ENCODE assay signal across 1 cellular context in the genomic region with DNA sequence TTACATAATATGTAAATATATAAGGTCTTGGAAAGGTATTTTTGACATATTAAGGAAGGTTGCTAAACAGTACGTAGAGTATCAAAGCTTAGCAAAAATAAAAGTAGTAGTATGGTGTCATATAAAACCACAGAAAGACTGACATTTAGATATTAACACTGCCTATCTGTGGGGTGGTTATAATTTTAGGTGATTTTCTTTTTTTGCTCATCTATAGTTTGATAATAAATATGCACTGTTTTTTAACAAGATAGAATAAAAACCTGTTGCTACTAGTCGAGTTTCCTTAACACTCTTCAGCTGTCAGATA.
TF ChIP-seq lines count a peak whose summit lies in the region.

No MANE protein-coding gene starts in this region.

TF ChIP-seq in WTC11, 78 proteins besides CTCF, POLR2A, EP300 and RAD21 (continued from another document):
- TF ChIP-seq, protein P1, sequence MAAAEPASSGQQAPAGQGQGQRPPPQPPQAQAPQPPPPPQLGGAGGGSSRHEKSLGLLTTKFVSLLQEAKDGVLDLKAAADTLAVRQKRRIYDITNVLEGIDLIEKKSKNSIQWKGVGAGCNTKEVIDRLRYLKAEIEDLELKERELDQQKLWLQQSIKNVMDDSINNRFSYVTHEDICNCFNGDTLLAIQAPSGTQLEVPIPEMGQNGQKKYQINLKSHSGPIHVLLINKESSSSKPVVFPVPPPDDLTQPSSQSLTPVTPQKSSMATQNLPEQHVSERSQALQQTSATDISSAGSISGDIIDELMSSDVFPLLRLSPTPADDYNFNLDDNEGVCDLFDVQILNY (CRISPR knock-in tag; IDR thresholded peaks at IDR 0.05): no peak
- TF ChIP-seq ATF1 (CRISPR knock-in tag; IDR thresholded peaks at IDR 0.05): no peak
- no peak for TF ChIP-seq ZNF219 (CRISPR knock-in tag; IDR thresholded peaks at IDR 0.05; ENCODE audit: borderline replicate concordance)
- TF ChIP-seq ZNF317 (CRISPR knock-in tag; IDR thresholded peaks at IDR 0.05; ENCODE audit: borderline replicate concordance, low read depth): no peak
- TF ChIP-seq FOXP1 (CRISPR knock-in tag; IDR thresholded peaks at IDR 0.05; ENCODE audit: borderline replicate concordance): no peak
- TF ChIP-seq SMAD4 (CRISPR knock-in tag; IDR thresholded peaks at IDR 0.05): no peak
- TF ChIP-seq, protein P2, sequence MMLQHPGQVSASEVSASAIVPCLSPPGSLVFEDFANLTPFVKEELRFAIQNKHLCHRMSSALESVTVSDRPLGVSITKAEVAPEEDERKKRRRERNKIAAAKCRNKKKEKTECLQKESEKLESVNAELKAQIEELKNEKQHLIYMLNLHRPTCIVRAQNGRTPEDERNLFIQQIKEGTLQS (CRISPR knock-in tag; conservative IDR thresholded peaks at IDR 0.05): no peak
- TF ChIP-seq, protein P3, sequence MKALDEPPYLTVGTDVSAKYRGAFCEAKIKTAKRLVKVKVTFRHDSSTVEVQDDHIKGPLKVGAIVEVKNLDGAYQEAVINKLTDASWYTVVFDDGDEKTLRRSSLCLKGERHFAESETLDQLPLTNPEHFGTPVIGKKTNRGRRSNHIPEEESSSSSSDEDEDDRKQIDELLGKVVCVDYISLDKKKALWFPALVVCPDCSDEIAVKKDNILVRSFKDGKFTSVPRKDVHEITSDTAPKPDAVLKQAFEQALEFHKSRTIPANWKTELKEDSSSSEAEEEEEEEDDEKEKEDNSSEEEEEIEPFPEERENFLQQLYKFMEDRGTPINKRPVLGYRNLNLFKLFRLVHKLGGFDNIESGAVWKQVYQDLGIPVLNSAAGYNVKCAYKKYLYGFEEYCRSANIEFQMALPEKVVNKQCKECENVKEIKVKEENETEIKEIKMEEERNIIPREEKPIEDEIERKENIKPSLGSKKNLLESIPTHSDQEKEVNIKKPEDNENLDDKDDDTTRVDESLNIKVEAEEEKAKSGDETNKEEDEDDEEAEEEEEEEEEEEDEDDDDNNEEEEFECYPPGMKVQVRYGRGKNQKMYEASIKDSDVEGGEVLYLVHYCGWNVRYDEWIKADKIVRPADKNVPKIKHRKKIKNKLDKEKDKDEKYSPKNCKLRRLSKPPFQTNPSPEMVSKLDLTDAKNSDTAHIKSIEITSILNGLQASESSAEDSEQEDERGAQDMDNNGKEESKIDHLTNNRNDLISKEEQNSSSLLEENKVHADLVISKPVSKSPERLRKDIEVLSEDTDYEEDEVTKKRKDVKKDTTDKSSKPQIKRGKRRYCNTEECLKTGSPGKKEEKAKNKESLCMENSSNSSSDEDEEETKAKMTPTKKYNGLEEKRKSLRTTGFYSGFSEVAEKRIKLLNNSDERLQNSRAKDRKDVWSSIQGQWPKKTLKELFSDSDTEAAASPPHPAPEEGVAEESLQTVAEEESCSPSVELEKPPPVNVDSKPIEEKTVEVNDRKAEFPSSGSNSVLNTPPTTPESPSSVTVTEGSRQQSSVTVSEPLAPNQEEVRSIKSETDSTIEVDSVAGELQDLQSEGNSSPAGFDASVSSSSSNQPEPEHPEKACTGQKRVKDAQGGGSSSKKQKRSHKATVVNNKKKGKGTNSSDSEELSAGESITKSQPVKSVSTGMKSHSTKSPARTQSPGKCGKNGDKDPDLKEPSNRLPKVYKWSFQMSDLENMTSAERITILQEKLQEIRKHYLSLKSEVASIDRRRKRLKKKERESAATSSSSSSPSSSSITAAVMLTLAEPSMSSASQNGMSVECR (CRISPR knock-in tag; IDR thresholded peaks at IDR 0.05; ENCODE audit: borderline replicate concordance): no peak
- no peak for TF ChIP-seq GABPB1 (CRISPR knock-in tag; IDR thresholded peaks at IDR 0.05)
- no peak for TF ChIP-seq ZNF121 (CRISPR knock-in tag; IDR thresholded peaks at IDR 0.05)
- TF ChIP-seq RORB (CRISPR knock-in tag; IDR thresholded peaks at IDR 0.05): no peak
- TF ChIP-seq, protein P4, sequence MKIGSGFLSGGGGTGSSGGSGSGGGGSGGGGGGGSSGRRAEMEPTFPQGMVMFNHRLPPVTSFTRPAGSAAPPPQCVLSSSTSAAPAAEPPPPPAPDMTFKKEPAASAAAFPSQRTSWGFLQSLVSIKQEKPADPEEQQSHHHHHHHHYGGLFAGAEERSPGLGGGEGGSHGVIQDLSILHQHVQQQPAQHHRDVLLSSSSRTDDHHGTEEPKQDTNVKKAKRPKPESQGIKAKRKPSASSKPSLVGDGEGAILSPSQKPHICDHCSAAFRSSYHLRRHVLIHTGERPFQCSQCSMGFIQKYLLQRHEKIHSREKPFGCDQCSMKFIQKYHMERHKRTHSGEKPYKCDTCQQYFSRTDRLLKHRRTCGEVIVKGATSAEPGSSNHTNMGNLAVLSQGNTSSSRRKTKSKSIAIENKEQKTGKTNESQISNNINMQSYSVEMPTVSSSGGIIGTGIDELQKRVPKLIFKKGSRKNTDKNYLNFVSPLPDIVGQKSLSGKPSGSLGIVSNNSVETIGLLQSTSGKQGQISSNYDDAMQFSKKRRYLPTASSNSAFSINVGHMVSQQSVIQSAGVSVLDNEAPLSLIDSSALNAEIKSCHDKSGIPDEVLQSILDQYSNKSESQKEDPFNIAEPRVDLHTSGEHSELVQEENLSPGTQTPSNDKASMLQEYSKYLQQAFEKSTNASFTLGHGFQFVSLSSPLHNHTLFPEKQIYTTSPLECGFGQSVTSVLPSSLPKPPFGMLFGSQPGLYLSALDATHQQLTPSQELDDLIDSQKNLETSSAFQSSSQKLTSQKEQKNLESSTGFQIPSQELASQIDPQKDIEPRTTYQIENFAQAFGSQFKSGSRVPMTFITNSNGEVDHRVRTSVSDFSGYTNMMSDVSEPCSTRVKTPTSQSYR (CRISPR knock-in tag; IDR thresholded peaks at IDR 0.05): no peak
- no peak for TF ChIP-seq JUN (CRISPR knock-in tag; IDR thresholded peaks at IDR 0.05)
- TF ChIP-seq, protein P5, sequence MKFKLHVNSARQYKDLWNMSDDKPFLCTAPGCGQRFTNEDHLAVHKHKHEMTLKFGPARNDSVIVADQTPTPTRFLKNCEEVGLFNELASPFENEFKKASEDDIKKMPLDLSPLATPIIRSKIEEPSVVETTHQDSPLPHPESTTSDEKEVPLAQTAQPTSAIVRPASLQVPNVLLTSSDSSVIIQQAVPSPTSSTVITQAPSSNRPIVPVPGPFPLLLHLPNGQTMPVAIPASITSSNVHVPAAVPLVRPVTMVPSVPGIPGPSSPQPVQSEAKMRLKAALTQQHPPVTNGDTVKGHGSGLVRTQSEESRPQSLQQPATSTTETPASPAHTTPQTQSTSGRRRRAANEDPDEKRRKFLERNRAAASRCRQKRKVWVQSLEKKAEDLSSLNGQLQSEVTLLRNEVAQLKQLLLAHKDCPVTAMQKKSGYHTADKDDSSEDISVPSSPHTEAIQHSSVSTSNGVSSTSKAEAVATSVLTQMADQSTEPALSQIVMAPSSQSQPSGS (CRISPR knock-in tag; IDR thresholded peaks at IDR 0.05; ENCODE audit: borderline replicate concordance, low read depth): no peak
